ENCODE assay signal across 13 cellular contexts in genomic region chr1:8047112-8047511, GRCh38. TPM values are rescaled to one million over a fixed set of nuclear protein-coding genes. Genes with fewer than 3 reads are reported as not detected.
DNase-seq lines count a peak whose midpoint lies in the region; ATAC-seq and TF ChIP-seq lines count a peak whose summit lies in the region.
"Had no signal": no experiment of that assay in that cellular context is flagged by ENCODE, and none has a peak within 500 bp of the region (broad histone marks: within the 10 kb centered on the region; RNA-seq: fewer than 3 reads in every experiment).

No MANE protein-coding gene starts in this region.

- peaks cover 2% of the 10 kb centered on the region for H3K4me1 Mint-ChIP-seq in T-helper 17 cell
- H3K4me1 Mint-ChIP-seq: central memory CD8-positive, alpha-beta T cell; naive thymus-derived CD4-positive, alpha-beta T cell had no signal

- peaks cover 18% of the 10 kb centered on the region for H3K27me3 Mint-ChIP-seq in T-helper 17 cell
- H3K27me3 Mint-ChIP-seq: central memory CD8-positive, alpha-beta T cell had no signal

- H3K27ac ChIP-seq in breast epithelium (peak overlapping the region; percentile 69 to 80), thyroid gland (peak overlapping the region; percentile 8 to 43 (median 28)), suprapubic skin (no peak overlapping the region)

- TF ChIP-seq CTCF in breast epithelium (IDR thresholded peaks at IDR 0.05), result no peak
- TF ChIP-seq CTCF in thyroid gland (IDR thresholded peaks at IDR 0.05), result no peak
- no peak for TF ChIP-seq CTCF in suprapubic skin (IDR thresholded peaks at IDR 0.05)

- peaks cover 1% of the 10 kb centered on the region for H3K36me3 Mint-ChIP-seq in T-helper 17 cell (ENCODE audit: low read depth)

- H3K4me1 ChIP-seq in breast epithelium (peaks cover 0 to 6% of the 10 kb centered on the region in 2 donors), thyroid gland (peaks cover 17 to 23% of the 10 kb centered on the region in 2 donors), suprapubic skin (peaks cover 18% of the 10 kb centered on the region)

- H3K27ac Mint-ChIP-seq in T-helper 17 cell, result no peak overlapping the region
- H3K27ac Mint-ChIP-seq: naive thymus-derived CD4-positive, alpha-beta T cell; T-helper 1 cell treated with Interleukin-12 subunit alpha and Interleukin-12 subunit beta and Interleukin-4 antibody, amounts not matched to agents 30 μg/mL and 1 μg/mL, for 36 hours had no signal

- 63% methylated on average over 3 of the region's 3 CpGs for WGBS in thyroid gland, 2 donors
- 70% methylated on average over 3 of the region's 3 CpGs for WGBS in suprapubic skin

- TF ChIP-seq POLR2A in breast epithelium (IDR thresholded peaks at IDR 0.05) (no peak), thyroid gland (IDR thresholded peaks at IDR 0.05) (no peak), suprapubic skin (IDR thresholded peaks at IDR 0.05) (no peak)

- no peak for ATAC-seq in T-helper 17 cell
- ATAC-seq: naive thymus-derived CD4-positive, alpha-beta T cell had no signal

- H3K27me3 ChIP-seq in breast epithelium, result no peaks in the 10 kb centered on the region
- H3K27me3 ChIP-seq in thyroid gland, result no peaks in the 10 kb centered on the region
- no peaks in the 10 kb centered on the region for H3K27me3 ChIP-seq in suprapubic skin

- intact Hi-C loops in breast epithelium (cut with DNase I; ENCODE audit: low total_unique reads), result no loop called here
- intact Hi-C loops in thyroid gland (cut with DNase I), result no loop called here

- no peak for DNase-seq in breast epithelium (ENCODE audit: low spot score in 2 of 2)
- peak; percentile 41 for DNase-seq in kidney tubule cell (ENCODE audit: low spot score)
- DNase-seq in thyroid gland, result no peak
- DNase-seq in iPS-NIHi7 (ENCODE audit: extremely low spot score), result no peak
- no peak for DNase-seq in superior temporal gyrus (ENCODE audit: extremely low spot score)
- DNase-seq in suprapubic skin (ENCODE audit: low spot score in 2 of 2), result no peak
- DNase-seq in T-helper 17 cell, result no peak
- DNase-seq: naive thymus-derived CD4-positive, alpha-beta T cell; NCI-H526; stimulated activated CD4-positive, alpha-beta T cell treated with anti-CD3 and anti-CD28 coated beads, Interleukin-4, amount 100 ng/mL, for 4 hours had no signal

- TF ChIP-seq EP300 in Ishikawa (IDR thresholded peaks at IDR 0.05; ENCODE audit: borderline replicate concordance), result no peak
- no peak for TF ChIP-seq EP300 in suprapubic skin (IDR thresholded peaks at IDR 0.05)

- H3K4me3 ChIP-seq in breast epithelium (no peak overlapping the region), thyroid gland (replicated peaks in 1 of 3) (no peak overlapping the region), suprapubic skin (no peak overlapping the region)

- H3K4me3 Mint-ChIP-seq in T-helper 17 cell, result no peak overlapping the region
- H3K4me3 Mint-ChIP-seq: central memory CD8-positive, alpha-beta T cell; naive thymus-derived CD4-positive, alpha-beta T cell; T-helper 1 cell treated with Interleukin-12 subunit alpha and Interleukin-12 subunit beta and Interleukin-4 antibody, amounts not matched to agents 30 μg/mL and 1 μg/mL, for 36 hours had no signal

- TF ChIP-seq RAD21 in Ishikawa (IDR thresholded peaks at IDR 0.05; ENCODE audit: low read depth), result no peak

- H3K9me3 ChIP-seq in breast epithelium (no peaks in the 10 kb centered on the region), thyroid gland (no peaks in the 10 kb centered on the region), suprapubic skin (no peaks in the 10 kb centered on the region), T-helper 17 cell (ENCODE audit: control insufficient read depth, low read length, poor library complexity, severe bottlenecking) (no peaks in the 10 kb centered on the region)

- H3K36me3 ChIP-seq in breast epithelium (no peaks in the 10 kb centered on the region), thyroid gland (no peaks in the 10 kb centered on the region), suprapubic skin (no peaks in the 10 kb centered on the region)

TF ChIP-seq in Ishikawa, 13 proteins besides CTCF, POLR2A, EP300 and RAD21:
- no peak for TF ChIP-seq TEAD4 (IDR thresholded peaks at IDR 0.05)
- TF ChIP-seq NFIC (IDR thresholded peaks at IDR 0.05), result no peak; the same call in 1 of the 2 replicates
- peak; percentile 62; the same call in 1 of the 2 replicates for TF ChIP-seq CEBPB (IDR thresholded peaks at IDR 0.05)

RNA-seq across cellular contexts. Expression of gene ERRFI1, which starts 21.0 kb away (rescaled TPM):
- total RNA-seq in breast epithelium, result 100 to 1,000 TPM; 207 to 550 (median 379) TPM
- 100 to 1,000 TPM in 2 of 4 donors, 10 to 100 TPM in 2; 59.9 to 133 (median 85.0) TPM for total RNA-seq in thyroid gland
- total RNA-seq in suprapubic skin, result 100 to 1,000 TPM; 128 to 312 (median 262) TPM
- 1 to 10 TPM; 1.1 to 1.8 TPM for total RNA-seq in T-helper 17 cell

Comparison
In these comparisons a context has a peak if more than half of its experiments do, and no peak if none do; other contexts are left out.
1. RNA of gene ERRFI1, which starts 21.0 kb away (total RNA-seq): 207 to 550 TPM in breast epithelium, 128 to 312 TPM in suprapubic skin and 59.9 to 133 TPM in thyroid gland; 1.1 to 1.8 TPM in T-helper 17 cell; every median in the first group is over 10 times any median in the second.